In the genomic region with DNA sequence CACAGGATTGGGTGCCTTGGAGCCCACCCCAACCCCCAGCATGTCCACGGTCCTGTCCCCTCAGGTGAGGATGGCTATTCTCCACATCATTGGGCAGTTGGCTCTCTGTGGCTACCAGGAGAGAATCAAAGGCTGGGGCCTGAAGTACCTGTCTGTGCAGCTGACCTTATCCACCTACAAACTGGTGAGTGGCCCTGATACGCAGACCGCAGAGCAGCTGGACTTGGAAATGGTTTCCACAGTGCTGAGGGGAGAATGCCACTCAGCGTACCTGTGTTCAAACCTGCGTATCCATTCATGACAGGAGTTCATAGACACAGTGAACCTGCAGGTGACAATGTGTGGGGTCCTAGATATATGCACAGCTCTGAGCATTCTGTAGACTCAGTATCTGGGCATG, we compare ENCODE assay signal across 19 cellular contexts. TPM values are rescaled to one million over a fixed set of nuclear protein-coding genes. Genes with fewer than 3 reads are reported as not detected.
DNase-seq lines count a peak whose midpoint lies in the region; ATAC-seq, FAIRE-seq and TF ChIP-seq lines count a peak whose summit lies in the region.
"Had no signal": no experiment of that assay in that cellular context is flagged by ENCODE, and none has a peak within 500 bp of the region (broad histone marks: within the 10 kb centered on the region; RNA-seq: fewer than 3 reads in every experiment).

No MANE protein-coding gene starts in this region.

- ATAC-seq in GM21723 (IDR thresholded peaks at IDR 0.05; ENCODE audit: unreplicated experiment): no peak
- no peak for ATAC-seq in T-helper 17 cell

- H3K9me3 Mint-ChIP-seq in endodermal cell: peaks cover 3% of the 10 kb centered on the region
- H3K9me3 Mint-ChIP-seq: CD8-positive, alpha-beta memory T cell had no signal

- H3K4me1 Mint-ChIP-seq in endodermal cell (no peaks in the 10 kb centered on the region), T-helper 17 cell (no peaks in the 10 kb centered on the region)

- H3K27ac Mint-ChIP-seq in endodermal cell (no peak overlapping the region), T-helper 17 cell (no peak overlapping the region)
- H3K27ac Mint-ChIP-seq: CD8-positive, alpha-beta memory T cell; HFFc6 had no signal

- H3K36me3 Mint-ChIP-seq in endodermal cell (ENCODE audit: low read depth) (no peaks in the 10 kb centered on the region), T-helper 17 cell (ENCODE audit: low read depth) (no peaks in the 10 kb centered on the region)
- H3K36me3 Mint-ChIP-seq: CD8-positive, alpha-beta memory T cell had no signal

- no peak overlapping the region for H3K4me3 Mint-ChIP-seq in endodermal cell
- H3K4me3 Mint-ChIP-seq in T-helper 17 cell: no peak overlapping the region
- H3K4me3 Mint-ChIP-seq: CD8-positive, alpha-beta memory T cell; HFFc6 had no signal

- no peaks in the 10 kb centered on the region for H3K9me3 ChIP-seq in endodermal cell (ENCODE audit: control insufficient read depth, low read length)
- no peaks in the 10 kb centered on the region for H3K9me3 ChIP-seq in T-helper 17 cell (ENCODE audit: control insufficient read depth, low read length, poor library complexity, severe bottlenecking)
- H3K9me3 ChIP-seq: BLaER1, Caco-2 had no signal

- H3K27me3 Mint-ChIP-seq in endodermal cell (ENCODE audit: insufficient read depth) (peaks cover 14% of the 10 kb centered on the region), T-helper 17 cell (peaks cover 41% of the 10 kb centered on the region)

- no peaks in the 10 kb centered on the region for H3K4me1 ChIP-seq in endodermal cell (ENCODE audit: control insufficient read depth, insufficient read depth, low read length)
- H3K4me1 ChIP-seq: Caco-2 had no signal

- WGBS in endodermal cell (ENCODE audit: insufficient coverage in 1 of 2, insufficient read length in 1 of 2), 2 experiments: 42 to 71% methylated on average over 2 to 5 of the region's 5 CpGs

- FAIRE-seq in HTR-8/SVneo (lab: Jason Lieb, UNC): peak; percentile 26
- FAIRE-seq: GM12892, GM19239 had no signal

- H3K36me3 ChIP-seq in endodermal cell (ENCODE audit: control insufficient read depth, insufficient read depth, low read length): no peaks in the 10 kb centered on the region
- H3K36me3 ChIP-seq: BLaER1 had no signal

- no peak overlapping the region for H3K4me3 ChIP-seq in endodermal cell (ENCODE audit: low read length)
- H3K4me3 ChIP-seq: BLaER1 had no signal

- H3K27me3 ChIP-seq in endodermal cell (ENCODE audit: control insufficient read depth, insufficient read depth, low read length, poor library complexity, severe bottlenecking): no peaks in the 10 kb centered on the region
- H3K27me3 ChIP-seq: BLaER1 had no signal

- H3K27ac ChIP-seq in endodermal cell (ENCODE audit: low read depth, low read length): no peak overlapping the region
- H3K27ac ChIP-seq: BLaER1 had no signal

- peak; percentile 10 for DNase-seq in activated CD8-positive, alpha-beta memory T cell treated with anti-CD3 and anti-CD28 coated beads, Interleukin-2, amount 50 U/mL, for 48 hours
- DNase-seq in activated CD8-positive, alpha-beta memory T cell treated with anti-CD3 and anti-CD28 coated beads, Interleukin-2, amount 50 U/mL, for 4 hours: no peak
- DNase-seq in HTR-8/SVneo (ENCODE audit: insufficient read length, low spot score) (no peak), endodermal cell (peak; percentile 10), mucosa of gallbladder (ENCODE audit: low spot score) (peak; percentile 8), KBM-7 (no peak), T-helper 17 cell (no peak)
- DNase-seq: 8988T, AML-193, Caco-2, DND-41, GDM1, HCEC 1CT, HFFc6 had no signal

- H3K9ac ChIP-seq in endodermal cell (ENCODE audit: extremely low read depth, low read length, poor library complexity, severe bottlenecking): no peak overlapping the region
- H3K9ac ChIP-seq: BLaER1 had no signal

- in situ Hi-C loops in KBM-7 (cut with MboI; ENCODE audit: low pct_unique_long_range_greater_than_20kb, low sequenced_read_pairs): no loop called here

- TF ChIP-seq CTCF in endodermal cell (conservative IDR thresholded peaks at IDR 0.05): no peak

RNA-seq across cellular contexts. Expression of a gene that starts 21.6 kb away (rescaled TPM):
- total RNA-seq in endodermal cell (not detected), mucosa of gallbladder (1.2 TPM), T-helper 17 cell (not detected)
- not detected for polyA plus RNA-seq in endodermal cell (2013, experiment 1 of 2)
- polyA plus RNA-seq in endodermal cell (2013, experiment 2 of 2): not detected
- total RNA-seq: Caco-2; CD8-positive, alpha-beta memory T cell; HFFc6 had no signal
- polyA plus RNA-seq: CD8-positive, alpha-beta memory T cell had no signal

RNA-seq across cellular contexts. Expression of a gene that starts 39.6 kb away (rescaled TPM):
- total RNA-seq in endodermal cell (not detected), mucosa of gallbladder (2.6 TPM), T-helper 17 cell (not detected)
- polyA plus RNA-seq in endodermal cell (2013, experiment 1 of 2): not detected
- polyA plus RNA-seq in endodermal cell (2013, experiment 2 of 2): not detected
- total RNA-seq: CD8-positive, alpha-beta memory T cell; HFFc6 had no signal
- polyA plus RNA-seq: CD8-positive, alpha-beta memory T cell had no signal

RNA-seq across cellular contexts. Expression of a gene that starts 54.6 kb away (rescaled TPM):
- total RNA-seq in endodermal cell (10 to 100 TPM; 39.4 to 78.9 TPM), mucosa of gallbladder (1.9 TPM), T-helper 17 cell (1 to 10 TPM in 1 of 2 donors, under 1 TPM in 1; 0.35 to 1.1 TPM)
- 64.5 TPM for polyA plus RNA-seq in endodermal cell (2013, experiment 1 of 2)
- polyA plus RNA-seq in endodermal cell (2013, experiment 2 of 2): 61.4 TPM
- polyA plus RNA-seq: CD8-positive, alpha-beta memory T cell had no signal

Comparison
In these comparisons a context has a peak if more than half of its experiments do, and no peak if none do; other contexts are left out.
1. DNase-seq: peak in activated CD8-positive, alpha-beta memory T cell treated with anti-CD3 and anti-CD28 coated beads, Interleukin-2, amount 50 U/mL, for 48 hours (single experiment), endodermal cell (single experiment) and mucosa of gallbladder (single experiment); none in activated CD8-positive, alpha-beta memory T cell treated with anti-CD3 and anti-CD28 coated beads, Interleukin-2, amount 50 U/mL, for 4 hours (single experiment), HTR-8/SVneo (single experiment), KBM-7 (single experiment) and T-helper 17 cell (0 of 3).
2. RNA of a gene that starts 54.6 kb away (total RNA-seq): 39.4 to 78.9 TPM in endodermal cell; 1.9 TPM in mucosa of gallbladder (single experiment) and 0.35 to 1.1 TPM in T-helper 17 cell; every median in the first group is over 10 times any median in the second.